ENCODE assay signal across 20 cellular contexts in genomic region chr1:162840256-162840839, GRCh38. TPM values are rescaled to one million over a fixed set of nuclear protein-coding genes. Genes with fewer than 3 reads are reported as not detected.
"Had no signal": no experiment of that assay in that cellular context is flagged by ENCODE, and none has a peak within 500 bp of the region (broad histone marks: within the 10 kb centered on the region; RNA-seq: fewer than 3 reads in every experiment).

No MANE protein-coding gene starts in this region.

- DNase-seq: activated CD4-positive, alpha-beta T cell treated with anti-CD3 and anti-CD28 coated beads, Interleukin-2, amount 50 U/mL, for 1 hour; activated CD8-positive, alpha-beta memory T cell treated with anti-CD3 and anti-CD28 coated beads for 24 hours; activated naive CD8-positive, alpha-beta T cell treated with anti-CD3 and anti-CD28 coated beads for 36 hours; amygdala; brain microvascular endothelial cell; effector memory CD8-positive, alpha-beta T cell; left ventricle myocardium inferior; naive thymus-derived CD8-positive, alpha-beta T cell; retina; stimulated activated CD4-positive, alpha-beta T cell treated with anti-CD3 and anti-CD28 coated beads, Interleukin-15, amount 100 ng/mL, for 24 hours; stimulated activated CD4-positive, alpha-beta T cell treated with anti-CD3 and anti-CD28 coated beads, Interleukin-4, amount 100 ng/mL, for 1 hour; stimulated activated naive B cell treated with anti-CD40 and anti-IgM and Interleukin-4, amounts not matched to agents 10 μg/mL and 1 μg/mL and 100 μg/mL, for 72 hours; thyroid gland had no signal

- FAIRE-seq: keratinocyte, TTC549 had no signal

- H3K27me3 ChIP-seq: brain microvascular endothelial cell, thyroid gland had no signal

- H3K4me1 ChIP-seq: left ventricle myocardium inferior, thyroid gland had no signal

- ATAC-seq: effector memory CD8-positive, alpha-beta T cell; naive thymus-derived CD8-positive, alpha-beta T cell; stimulated activated naive B cell treated with anti-CD40 and anti-IgM and Interleukin-4, amounts not matched to agents 10 μg/mL and 1 μg/mL and 100 μg/mL, for 72 hours had no signal

- H3K4me3 ChIP-seq: left ventricle myocardium inferior, skin epidermis, thyroid gland had no signal

- H3K36me3 ChIP-seq: brain microvascular endothelial cell, left ventricle myocardium inferior, neutrophil, thyroid gland had no signal

- H3K9me3 ChIP-seq: thyroid gland had no signal

- H3K27ac ChIP-seq: brain microvascular endothelial cell, left ventricle myocardium inferior, neutrophil, skin epidermis, thyroid gland had no signal

RNA-seq across cellular contexts. Expression of gene CCDC190, which starts 20.6 kb away (rescaled TPM):
- total RNA-seq: activated naive CD8-positive, alpha-beta T cell treated with anti-CD3 and anti-CD28 coated beads for 36 hours; activated T-helper 1 cell treated with anti-CD3 and anti-CD28 coated beads, Interleukin-12 subunit alpha, Interleukin-12 subunit beta, Interleukin-2, Interleukin-4 antibody, amounts not matched to agents 30 ng/mL and 10 ng/mL and 1 ng/mL, durations not matched to agents 14 hours and 24 hours and 36 hours; fibroblast of lung; naive thymus-derived CD8-positive, alpha-beta T cell; T-helper 2 cell treated with Interferon-gamma antibody and Interleukin-4, amounts not matched to agents 100 ng/mL and 5 ng/mL, for 36 hours had no signal
- polyA plus RNA-seq: naive thymus-derived CD8-positive, alpha-beta T cell had no signal
